In genomic region chr9:72473474-72474241, GRCh38 we compare ENCODE assay signal across 10 cellular contexts. TPM values are rescaled to one million over a fixed set of nuclear protein-coding genes. Genes with fewer than 3 reads are reported as not detected.
DNase-seq lines count a peak whose midpoint lies in the region; ATAC-seq and TF ChIP-seq lines count a peak whose summit lies in the region.
"Had no signal": no experiment of that assay in that cellular context is flagged by ENCODE, and none has a peak within 500 bp of the region (broad histone marks: within the 10 kb centered on the region; RNA-seq: fewer than 3 reads in every experiment).

No MANE protein-coding gene starts in this region.

- POLR2A ChIA-PET in WTC11 (lab: Charles Lee), result no interaction called here

- intact Hi-C loops in activated naive CD4-positive, alpha-beta T cell treated with anti-CD3 and anti-CD28 coated beads for 36 hours (cut with micrococcal nuclease), result loop anchor here (1.0 to 2.0 kb wide), 6 partner anchors 15 to 620 kb away; partner anchors contain the start of gene ZFAND5

- no peaks in the 10 kb centered on the region for H3K36me3 ChIP-seq in suprapubic skin
- H3K36me3 ChIP-seq: esophagus muscularis mucosa had no signal

- no peaks in the 10 kb centered on the region for H3K27me3 ChIP-seq in suprapubic skin
- H3K27me3 ChIP-seq: esophagus muscularis mucosa had no signal

- H3K4me1 Mint-ChIP-seq in activated naive CD4-positive, alpha-beta T cell treated with anti-CD3 and anti-CD28 coated beads for 36 hours (ENCODE audit: low read depth), result peaks cover 42% of the 10 kb centered on the region
- H3K4me1 Mint-ChIP-seq in activated naive CD8-positive, alpha-beta T cell treated with anti-CD3 and anti-CD28 coated beads, Interleukin-2, amount 50 U/mL, for 24 hours, result peaks cover 48% of the 10 kb centered on the region
- H3K4me1 Mint-ChIP-seq in WTC11, result peaks cover 9% of the 10 kb centered on the region

- peak overlapping the region; percentile 84 for H3K27ac Mint-ChIP-seq in activated naive CD4-positive, alpha-beta T cell treated with anti-CD3 and anti-CD28 coated beads for 36 hours
- H3K27ac Mint-ChIP-seq in activated naive CD8-positive, alpha-beta T cell treated with anti-CD3 and anti-CD28 coated beads, Interleukin-2, amount 50 U/mL, for 24 hours, result peak overlapping the region; percentile 45
- H3K27ac Mint-ChIP-seq in WTC11, result no peak overlapping the region

- peak overlapping the region; percentile 24 for H3K27ac ChIP-seq in suprapubic skin
- H3K27ac ChIP-seq: esophagus muscularis mucosa had no signal

- H3K4me3 ChIP-seq in suprapubic skin, result no peak overlapping the region
- H3K4me3 ChIP-seq: esophagus muscularis mucosa had no signal

- no peak for TF ChIP-seq EP300 in suprapubic skin (IDR thresholded peaks at IDR 0.05)

- no peak for TF ChIP-seq CTCF in suprapubic skin (IDR thresholded peaks at IDR 0.05)
- no peak for TF ChIP-seq CTCF in WTC11 (IDR thresholded peaks at IDR 0.05)

- no peak overlapping the region for H3K4me3 Mint-ChIP-seq in activated naive CD4-positive, alpha-beta T cell treated with anti-CD3 and anti-CD28 coated beads for 36 hours
- H3K4me3 Mint-ChIP-seq in activated naive CD8-positive, alpha-beta T cell treated with anti-CD3 and anti-CD28 coated beads, Interleukin-2, amount 50 U/mL, for 24 hours, result peak overlapping the region; percentile 10
- H3K4me3 Mint-ChIP-seq in WTC11, result no peak overlapping the region
- H3K4me3 Mint-ChIP-seq: CD4-positive, alpha-beta memory T cell had no signal

- H3K9me3 ChIP-seq in suprapubic skin, result no peaks in the 10 kb centered on the region
- H3K9me3 ChIP-seq: esophagus muscularis mucosa had no signal

- H3K4me1 ChIP-seq in suprapubic skin, result peaks cover 17% of the 10 kb centered on the region

- no peak for DNase-seq in activated naive CD4-positive, alpha-beta T cell treated with anti-CD3 and anti-CD28 coated beads for 36 hours
- DNase-seq in activated naive CD4-positive, alpha-beta T cell (lab: John Stamatoyannopoulos, UW), result no peak
- DNase-seq in activated naive CD8-positive, alpha-beta T cell treated with anti-CD3 and anti-CD28 coated beads, Interleukin-2, amount 50 U/mL, for 24 hours, result no peak
- DNase-seq in suprapubic skin (ENCODE audit: low spot score in 2 of 2), result no peak
- DNase-seq in amygdala (lab: John Stamatoyannopoulos, UW), result no peak
- no peak for DNase-seq in GDM1 (lab: John Stamatoyannopoulos, UW)
- DNase-seq in WTC11 (ENCODE audit: low spot score), result no peak
- DNase-seq: CD4-positive, alpha-beta memory T cell had no signal

- H3K9me3 Mint-ChIP-seq in activated naive CD4-positive, alpha-beta T cell treated with anti-CD3 and anti-CD28 coated beads for 36 hours, result no peaks in the 10 kb centered on the region
- H3K9me3 Mint-ChIP-seq in activated naive CD8-positive, alpha-beta T cell treated with anti-CD3 and anti-CD28 coated beads, Interleukin-2, amount 50 U/mL, for 24 hours, result peaks cover 5% of the 10 kb centered on the region
- H3K9me3 Mint-ChIP-seq in WTC11, result no peaks in the 10 kb centered on the region
- H3K9me3 Mint-ChIP-seq: CD4-positive, alpha-beta memory T cell had no signal

- TF ChIP-seq POLR2A in suprapubic skin (IDR thresholded peaks at IDR 0.05), result no peak

- H3K27me3 Mint-ChIP-seq in activated naive CD4-positive, alpha-beta T cell treated with anti-CD3 and anti-CD28 coated beads for 36 hours (ENCODE audit: low read depth), result no peaks in the 10 kb centered on the region
- H3K27me3 Mint-ChIP-seq in activated naive CD8-positive, alpha-beta T cell treated with anti-CD3 and anti-CD28 coated beads, Interleukin-2, amount 50 U/mL, for 24 hours, result no peaks in the 10 kb centered on the region
- H3K27me3 Mint-ChIP-seq in WTC11 (ENCODE audit: low read depth), result no peaks in the 10 kb centered on the region
- H3K27me3 Mint-ChIP-seq: CD4-positive, alpha-beta memory T cell had no signal

- CTCF ChIA-PET in activated naive CD4-positive, alpha-beta T cell treated with anti-CD3 and anti-CD28 coated beads for 36 hours (lab: Charles Lee), result no interaction called here
- CTCF ChIA-PET in WTC11 (lab: Charles Lee), result no interaction called here

- ATAC-seq in HG02973 (IDR thresholded peaks at IDR 0.05; ENCODE audit: unreplicated experiment), result peak; percentile 92
- ATAC-seq in activated naive CD8-positive, alpha-beta T cell treated with anti-CD3 and anti-CD28 coated beads, Interleukin-2, amount 50 U/mL, for 24 hours, result peak; percentile 65
- no peak for ATAC-seq in WTC11

- no peaks in the 10 kb centered on the region for H3K36me3 Mint-ChIP-seq in activated naive CD4-positive, alpha-beta T cell treated with anti-CD3 and anti-CD28 coated beads for 36 hours (ENCODE audit: low read depth)
- H3K36me3 Mint-ChIP-seq in activated naive CD8-positive, alpha-beta T cell treated with anti-CD3 and anti-CD28 coated beads, Interleukin-2, amount 50 U/mL, for 24 hours (ENCODE audit: low read depth), result peaks cover 2% of the 10 kb centered on the region
- H3K36me3 Mint-ChIP-seq in WTC11, result no peaks in the 10 kb centered on the region
- H3K36me3 Mint-ChIP-seq: CD4-positive, alpha-beta memory T cell had no signal

TF ChIP-seq in WTC11, 78 proteins besides CTCF, POLR2A, EP300 and RAD21:
- TF ChIP-seq ELF4 (CRISPR knock-in tag; IDR thresholded peaks at IDR 0.05; ENCODE audit: low read depth) (no peak), ZNF423 (CRISPR knock-in tag; IDR thresholded peaks at IDR 0.05) (no peak), CREM (CRISPR knock-in tag; IDR thresholded peaks at IDR 0.05) (no peak), OVOL2 (CRISPR knock-in tag; IDR thresholded peaks at IDR 0.05; ENCODE audit: borderline replicate concordance) (no peak), MYBL2 (CRISPR knock-in tag; IDR thresholded peaks at IDR 0.05) (no peak), MAX (CRISPR knock-in tag; IDR thresholded peaks at IDR 0.05) (no peak), ZNF416 (CRISPR knock-in tag; IDR thresholded peaks at IDR 0.05) (no peak), PREB (CRISPR knock-in tag; IDR thresholded peaks at IDR 0.05; ENCODE audit: borderline replicate concordance) (no peak), SP1 (CRISPR knock-in tag; conservative IDR thresholded peaks at IDR 0.05) (no peak), PRRX2 (CRISPR knock-in tag; IDR thresholded peaks at IDR 0.05) (no peak), HMGXB4 (CRISPR knock-in tag; IDR thresholded peaks at IDR 0.05) (no peak), KAT7 (CRISPR knock-in tag; IDR thresholded peaks at IDR 0.05; ENCODE audit: borderline replicate concordance) (no peak)

RNA-seq across cellular contexts. Expression of gene TMC1, which starts 47.8 kb away (rescaled TPM):
- total RNA-seq in activated naive CD4-positive, alpha-beta T cell treated with anti-CD3 and anti-CD28 coated beads for 36 hours, result not detected
- not detected for total RNA-seq in suprapubic skin
- 0.31 to 0.41 TPM (median 0.32 TPM) in 3 replicates for total RNA-seq in WTC11 (2021)
- total RNA-seq: CD4-positive, alpha-beta memory T cell; esophagus muscularis mucosa had no signal
